In genomic region chr9:98472216-98472615, GRCh38 we compare ENCODE assay signal across 26 cellular contexts.
"Had no signal": no experiment of that assay in that cellular context is flagged by ENCODE, and none has a peak within 500 bp of the region (broad histone marks: within the 10 kb centered on the region; RNA-seq: fewer than 3 reads in every experiment).

No MANE protein-coding gene starts in this region.

- H3K4me1 Mint-ChIP-seq: central memory CD8-positive, alpha-beta T cell; memory B cell; naive thymus-derived CD4-positive, alpha-beta T cell; stimulated activated naive B cell treated with anti-CD40 and anti-IgM and Interleukin-4, amounts not matched to agents 10 μg/mL and 1 μg/mL and 100 μg/mL, for 72 hours had no signal

- H3K9me3 ChIP-seq: adrenal gland, ascending aorta, esophagus muscularis mucosa, gastroesophageal sphincter, testis, upper lobe of left lung had no signal

- H3K27me3 ChIP-seq: adrenal gland, ascending aorta, esophagus muscularis mucosa, gastroesophageal sphincter, testis, upper lobe of left lung had no signal

- H3K36me3 Mint-ChIP-seq: activated naive CD8-positive, alpha-beta T cell; naive thymus-derived CD4-positive, alpha-beta T cell; stimulated activated naive B cell treated with anti-CD40 and anti-IgM and Interleukin-4, amounts not matched to agents 10 μg/mL and 1 μg/mL and 100 μg/mL, for 72 hours had no signal

- H3K4me3 ChIP-seq: adrenal gland, ascending aorta, esophagus muscularis mucosa, gastroesophageal sphincter, testis, upper lobe of left lung had no signal

- H3K27ac Mint-ChIP-seq: activated naive CD8-positive, alpha-beta T cell; activated T-helper 2 cell treated with anti-CD3 and anti-CD28 coated beads, Interferon-gamma antibody, Interleukin-2, Interleukin-4, amounts not matched to agents 10 μg/mL and 5 μg/mL and 100 μg/mL, durations not matched to agents 14 hours and 24 hours and 36 hours; memory B cell; naive thymus-derived CD4-positive, alpha-beta T cell; stimulated activated naive B cell treated with anti-CD40 and anti-IgM and Interleukin-4, amounts not matched to agents 10 μg/mL and 1 μg/mL and 100 μg/mL, for 72 hours; T-helper 17 cell had no signal

- DNase-seq: activated CD4-positive, alpha-beta T cell treated with anti-CD3 and anti-CD28 coated beads for 4 hours; activated CD4-positive, alpha-beta T cell treated with anti-CD3 and anti-CD28 coated beads, Interleukin-2, amount 50 U/mL, for 48 hours; activated CD4-positive, CD25-positive, alpha-beta regulatory T cell; activated CD8-positive, alpha-beta memory T cell treated with anti-CD3 and anti-CD28 coated beads, Interleukin-2, amount 50 U/mL, for 48 hours; activated naive CD4-positive, alpha-beta T cell; activated T-cell treated with anti-CD3 and anti-CD28 coated beads, Interleukin-2, amount 50 U/mL, for 4 hours; adrenal gland; effector memory CD4-positive, alpha-beta T cell; head of caudate nucleus; naive thymus-derived CD4-positive, alpha-beta T cell; occipital lobe; stimulated activated CD4-positive, alpha-beta T cell treated with anti-CD3 and anti-CD28 coated beads, Interleukin-2, amount 100 ng/mL, for 48 hours; stimulated activated CD8-positive, alpha-beta memory T cell treated with anti-CD3 and anti-CD28 coated beads, Interleukin-4, amount 100 ng/mL, for 48 hours; stimulated activated naive B cell treated with anti-CD40 and anti-IgM and Interleukin-4, amounts not matched to agents 10 μg/mL and 1 μg/mL and 100 μg/mL, for 72 hours; T-helper 17 cell; testis; upper lobe of left lung had no signal

- ATAC-seq: activated T-cell treated with anti-CD3 and anti-CD28 coated beads, Interleukin-2, amount 50 U/mL, for 4 hours; gastroesophageal sphincter; naive thymus-derived CD4-positive, alpha-beta T cell; sciatic nerve; stimulated activated naive B cell treated with anti-CD40 and anti-IgM and Interleukin-4, amounts not matched to agents 10 μg/mL and 1 μg/mL and 100 μg/mL, for 72 hours; T-helper 17 cell had no signal

- H3K9me3 Mint-ChIP-seq: activated T-helper 2 cell treated with anti-CD3 and anti-CD28 coated beads, Interferon-gamma antibody, Interleukin-2, Interleukin-4, amounts not matched to agents 10 μg/mL and 5 μg/mL and 100 μg/mL, durations not matched to agents 14 hours and 24 hours and 36 hours; central memory CD8-positive, alpha-beta T cell; neural crest cell had no signal

- H3K4me1 ChIP-seq: adrenal gland, ascending aorta, esophagus muscularis mucosa, gastroesophageal sphincter, testis, upper lobe of left lung had no signal

- H3K27ac ChIP-seq: adrenal gland, ascending aorta, esophagus muscularis mucosa, gastroesophageal sphincter, testis, upper lobe of left lung had no signal

- H3K36me3 ChIP-seq: adrenal gland, ascending aorta, esophagus muscularis mucosa, gastroesophageal sphincter, upper lobe of left lung had no signal

- H3K4me3 Mint-ChIP-seq: activated naive CD8-positive, alpha-beta T cell; activated T-cell treated with anti-CD3 and anti-CD28 coated beads, Interleukin-2, amount 50 U/mL, for 4 hours; central memory CD8-positive, alpha-beta T cell; memory B cell; naive thymus-derived CD4-positive, alpha-beta T cell; neural crest cell; stimulated activated naive B cell treated with anti-CD40 and anti-IgM and Interleukin-4, amounts not matched to agents 10 μg/mL and 1 μg/mL and 100 μg/mL, for 72 hours; T-helper 17 cell had no signal
